ENCODE assay signal across 8 cellular contexts in genomic region chr16:30122621-30123160, GRCh38. TPM values are rescaled to one million over a fixed set of nuclear protein-coding genes. Genes with fewer than 3 reads are reported as not detected.
DNase-seq lines count a peak whose midpoint lies in the region; ATAC-seq and TF ChIP-seq lines count a peak whose summit lies in the region.

No MANE protein-coding gene starts in this region.

- H3K9me3 Mint-ChIP-seq in activated B cell treated with CpG ODN at 0.5 μM for 24 hours (no peaks in the 10 kb centered on the region), neural progenitor cell (no peaks in the 10 kb centered on the region)

- H3K4me1 Mint-ChIP-seq in activated B cell treated with CpG ODN at 0.5 μM for 24 hours: peaks cover 22% of the 10 kb centered on the region
- H3K4me1 Mint-ChIP-seq in neural progenitor cell: peaks cover 18% of the 10 kb centered on the region

- H3K36me3 Mint-ChIP-seq in activated B cell treated with CpG ODN at 0.5 μM for 24 hours (ENCODE audit: low read depth) (peaks cover 16% of the 10 kb centered on the region), neural progenitor cell (peaks cover 12% of the 10 kb centered on the region)

- H4K20me1 ChIP-seq in neural progenitor cell (ENCODE audit: low read depth): no peaks in the 10 kb centered on the region

- CTCF ChIA-PET in activated B cell treated with CpG ODN at 0.5 μM for 24 hours (lab: Charles Lee): no interaction called here

- no peaks in the 10 kb centered on the region for H3K9me3 ChIP-seq in esophagus squamous epithelium
- H3K9me3 ChIP-seq in neural progenitor cell (ENCODE audit: low read depth): no peaks in the 10 kb centered on the region

- peak overlapping the region; percentile 17 for H3K9ac ChIP-seq in neural progenitor cell

- H3K4me2 ChIP-seq in neural progenitor cell: peak overlapping the region; percentile 80

- no peaks in the 10 kb centered on the region for H3K79me2 ChIP-seq in neural progenitor cell (ENCODE audit: low read depth)

- H3K27ac ChIP-seq in esophagus squamous epithelium (peak overlapping the region; percentile 94 to 98 (median 96)), neural progenitor cell (no peak overlapping the region)

- H3F3A ChIP-seq in neural progenitor cell (ENCODE audit: low read depth): peaks cover 10% of the 10 kb centered on the region

- H3K27me3 Mint-ChIP-seq in activated B cell treated with CpG ODN at 0.5 μM for 24 hours (no peaks in the 10 kb centered on the region), neural progenitor cell (ENCODE audit: insufficient read depth, low read depth) (peaks cover 2% of the 10 kb centered on the region)

- WGBS in esophagus squamous epithelium, 2 donors: 0% methylated on average over 6 to 23 of the region's 41 CpGs

- ATAC-seq in activated B cell treated with CpG ODN at 0.5 μM for 24 hours (ENCODE audit: low read depth): peak; percentile 5
- no peak for ATAC-seq in GM19324 (IDR thresholded peaks at IDR 0.05; ENCODE audit: low FRiP score, unreplicated experiment)

- peak overlapping the region; percentile 87 to 96 (median 90) for H3K4me3 ChIP-seq in esophagus squamous epithelium
- peak overlapping the region; percentile 63 for H3K4me3 ChIP-seq in neural progenitor cell

- H3K4me3 Mint-ChIP-seq in activated B cell treated with CpG ODN at 0.5 μM for 24 hours (peak overlapping the region; percentile 86), neural progenitor cell (peak overlapping the region; percentile 90)

- POLR2A ChIA-PET in activated B cell treated with CpG ODN at 0.5 μM for 24 hours (lab: Charles Lee): interaction anchor here (0.7 to 2.6 kb wide), 8 partner anchors 11 to 63 kb away, joined by 3 to 26 read pairs (median 4); partner anchors contain the start of genes ALDOA, CORO1A and TBX6

- DNase-seq in stimulated activated CD4-positive, alpha-beta T cell treated with anti-CD3 and anti-CD28 coated beads, Interleukin-15, amount 100 ng/mL, for 24 hours: peak; percentile 20
- DNase-seq in stimulated activated CD4-positive, alpha-beta T cell treated with anti-CD3 and anti-CD28 coated beads, Interleukin-12 subunit alpha, Interleukin-12 subunit beta, amount 100 ng/mL, for 4 hours: no peak
- DNase-seq in activated B cell treated with CpG ODN at 0.5 μM for 24 hours (peak; percentile 21), esophagus squamous epithelium (lab: John Stamatoyannopoulos, UW) (no peak), neural progenitor cell (ENCODE audit: low spot score) (peak; percentile 77), NCI-H226 (no peak), DMS79 treated with DMSO at 0.1 percent for 48 hours (lab: John Stamatoyannopoulos, UW) (no peak)

- H3K27me3 ChIP-seq in esophagus squamous epithelium: no peaks in the 10 kb centered on the region
- no peaks in the 10 kb centered on the region for H3K27me3 ChIP-seq in neural progenitor cell

- peak overlapping the region; percentile 70 for H2AFZ ChIP-seq in neural progenitor cell (replicated peaks)

- no peak for TF ChIP-seq POLR2A in esophagus squamous epithelium (IDR thresholded peaks at IDR 0.05)

- H3K4me1 ChIP-seq in esophagus squamous epithelium: peaks cover 21 to 61% (median 30%) of the 10 kb centered on the region in 3 donors
- H3K4me1 ChIP-seq in neural progenitor cell: peaks cover 4% of the 10 kb centered on the region

- H3K36me3 ChIP-seq in esophagus squamous epithelium: peaks cover 5 to 39% (median 17%) of the 10 kb centered on the region in 3 donors
- H3K36me3 ChIP-seq in neural progenitor cell: no peaks in the 10 kb centered on the region

- TF ChIP-seq CTCF in activated B cell treated with CpG ODN at 0.5 μM for 24 hours (IDR thresholded peaks at IDR 0.05) (no peak), esophagus squamous epithelium (IDR thresholded peaks at IDR 0.05) (no peak), neural progenitor cell (IDR thresholded peaks at IDR 0.05) (no peak)

- H3K27ac Mint-ChIP-seq in activated B cell treated with CpG ODN at 0.5 μM for 24 hours (peak overlapping the region; percentile 76), neural progenitor cell (no peak overlapping the region)

- intact Hi-C loops in activated B cell treated with CpG ODN at 0.5 μM for 24 hours (cut with micrococcal nuclease) (loop anchor here (1.0 to 5.0 kb wide), 5 partner anchors 26 to 61 kb away; partner anchors contain the start of genes ALDOA, CORO1A and YPEL3), esophagus squamous epithelium (cut with DNase I) (no loop called here)

RNA-seq across cellular contexts. Expression of gene MAPK3, which starts 0.3 kb away (rescaled TPM):
- total RNA-seq in activated B cell treated with CpG ODN at 0.5 μM for 24 hours: 37.2 and 45.6 TPM in 2 replicates
- total RNA-seq in esophagus squamous epithelium: 10 to 100 TPM; 45.7 to 86.9 (median 60.8) TPM
- 20.9 and 41.1 TPM in 2 replicates for total RNA-seq in neural progenitor cell (ENCODE audit: low replicate concordance)

RNA-seq across cellular contexts. Expression of gene GDPD3, which starts 9.4 kb away (rescaled TPM):
- total RNA-seq in activated B cell treated with CpG ODN at 0.5 μM for 24 hours: 4.9 and 6.1 TPM in 2 replicates
- total RNA-seq in esophagus squamous epithelium: 10 to 100 TPM; 13.4 to 41.2 (median 28.1) TPM
- total RNA-seq in neural progenitor cell (ENCODE audit: low replicate concordance): 0.12 and 0.13 TPM in 2 replicates

RNA-seq across cellular contexts. Expression of gene YPEL3, which starts 26.7 kb away (rescaled TPM):
- total RNA-seq in activated B cell treated with CpG ODN at 0.5 μM for 24 hours: 75.8 and 77.8 TPM in 2 replicates
- total RNA-seq in esophagus squamous epithelium: 100 to 1,000 TPM in 1 of 4 donors, 10 to 100 TPM in 3; 26.4 to 131 (median 63.0) TPM
- 6.8 and 30.7 TPM in 2 replicates for total RNA-seq in neural progenitor cell (ENCODE audit: low replicate concordance)

RNA-seq across cellular contexts. Expression of gene TBX6, which starts 31.0 kb away (rescaled TPM):
- total RNA-seq in activated B cell treated with CpG ODN at 0.5 μM for 24 hours (2.3 TPM in 2 replicates), esophagus squamous epithelium (1 to 10 TPM; 1.9 to 6.2 (median 4.7) TPM), neural progenitor cell (ENCODE audit: low replicate concordance) (0.39 and 2.8 TPM in 2 replicates)

RNA-seq across cellular contexts. Expression of gene PPP4C, which starts 46.9 kb away (rescaled TPM):
- total RNA-seq in activated B cell treated with CpG ODN at 0.5 μM for 24 hours (124 and 131 TPM in 2 replicates), esophagus squamous epithelium (100 to 1,000 TPM in 1 of 4 donors, 10 to 100 TPM in 3; 67.9 to 100 (median 78.4) TPM), neural progenitor cell (ENCODE audit: low replicate concordance) (93.3 and 166 TPM in 2 replicates)

Comparison
In these comparisons a context has a peak if more than half of its experiments do, and no peak if none do; other contexts are left out.
1. DNase-seq: peak in stimulated activated CD4-positive, alpha-beta T cell treated with anti-CD3 and anti-CD28 coated beads, Interleukin-15, amount 100 ng/mL, for 24 hours (single experiment), activated B cell treated with CpG ODN at 0.5 μM for 24 hours (single experiment) and neural progenitor cell (single experiment); none in stimulated activated CD4-positive, alpha-beta T cell treated with anti-CD3 and anti-CD28 coated beads, Interleukin-12 subunit alpha, Interleukin-12 subunit beta, amount 100 ng/mL, for 4 hours (single experiment), esophagus squamous epithelium (single experiment), NCI-H226 (single experiment) and DMS79 treated with DMSO at 0.1 percent for 48 hours (single experiment).